ENCODE assay signal across 8 cellular contexts in genomic region chr14:52950410-52950897, GRCh38.
DNase-seq lines count a peak whose midpoint lies in the region; TF ChIP-seq lines count a peak whose summit lies in the region.

No MANE protein-coding gene starts in this region.

- DNase-seq in NCI-H82 (lab: John Stamatoyannopoulos, UW) (peak; percentile 62), NCI-H82 treated with DMSO at 0.1 percent for 48 hours (lab: John Stamatoyannopoulos, UW; ENCODE audit: unreplicated experiment) (no peak), HK-2 (ENCODE audit: unreplicated experiment) (peak; percentile 59), T-helper 9 cell (peak; percentile 16), choroid plexus epithelial cell (ENCODE audit: low read depth) (peak; percentile 42), left kidney (ENCODE audit: low read depth, low spot score) (peak; percentile 82), MV-4-11 (lab: John Stamatoyannopoulos, UW) (no peak)
- peak; percentile 7 to 12 for DNase-seq in stimulated activated CD4-positive, alpha-beta T cell treated with anti-CD3 and anti-CD28 coated beads, Interleukin-4, amount 100 ng/mL, for 48 hours (ENCODE audit: low read depth in 2 of 2)

- peak overlapping the region; percentile 79 for H3K4me3 ChIP-seq in choroid plexus epithelial cell (ENCODE audit: low read depth, low read length)

- TF ChIP-seq CTCF in choroid plexus epithelial cell (conservative IDR thresholded peaks at IDR 0.05; ENCODE audit: low read depth, low read length), result no peak

Comparison
In these comparisons a context has a peak if more than half of its experiments do, and no peak if none do; other contexts are left out.
1. DNase-seq: peak in NCI-H82 (single experiment), HK-2 (single experiment), T-helper 9 cell (single experiment), choroid plexus epithelial cell (single experiment), left kidney (single experiment) and stimulated activated CD4-positive, alpha-beta T cell treated with anti-CD3 and anti-CD28 coated beads, Interleukin-4, amount 100 ng/mL, for 48 hours (2 of 2); none in NCI-H82 treated with DMSO at 0.1 percent for 48 hours (single experiment) and MV-4-11 (single experiment).